In the genomic region with DNA sequence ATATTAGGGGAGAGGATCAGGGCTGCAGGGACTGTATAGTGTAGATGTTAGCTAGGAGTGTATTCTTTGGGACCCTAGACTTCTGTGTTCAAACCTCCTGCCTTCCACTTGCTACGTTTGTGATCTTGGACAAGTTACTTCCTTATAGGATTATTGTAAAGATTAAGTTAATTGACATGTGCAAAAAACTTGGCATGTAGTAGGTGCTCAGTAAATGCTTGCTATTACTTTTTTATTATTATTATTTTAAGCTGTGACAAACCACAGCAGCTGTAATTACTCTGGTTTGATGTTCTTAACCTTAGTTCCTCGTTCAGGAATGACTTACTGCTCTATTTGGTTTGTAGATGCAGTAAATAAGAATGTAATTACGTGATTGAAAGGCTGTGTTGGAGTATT, we compare ENCODE assay signal across 20 cellular contexts. TPM values are rescaled to one million over a fixed set of nuclear protein-coding genes. Genes with fewer than 3 reads are reported as not detected.
DNase-seq lines count a peak whose midpoint lies in the region; ATAC-seq and TF ChIP-seq lines count a peak whose summit lies in the region.
"Had no signal": no experiment of that assay in that cellular context is flagged by ENCODE, and none has a peak within 500 bp of the region (broad histone marks: within the 10 kb centered on the region; RNA-seq: fewer than 3 reads in every experiment).

No MANE protein-coding gene starts in this region.

- POLR2A ChIA-PET in MCF 10A (lab: Yijun Ruan, JAX): interaction anchor here (0.5 to 1.0 kb wide), 2 partner anchors 10 to 35 kb away, joined by 3 read pairs; no protein-coding TSS in a partner anchor
- POLR2A ChIA-PET in Caco-2 (lab: Charles Lee): no interaction called here

- ATAC-seq in stimulated activated memory B cell treated with anti-CD40 and anti-IgM and Interleukin-4, amounts not matched to agents 10 μg/mL and 1 μg/mL and 100 μg/mL, for 72 hours: no peak
- ATAC-seq in activated CD8-positive, alpha-beta memory T cell treated with anti-CD3 and anti-CD28 coated beads, Interleukin-2, amount 10 ng/mL, durations not matched to agents 7 days and 5 days: no peak
- no peak for ATAC-seq in GM18502 (IDR thresholded peaks at IDR 0.05; ENCODE audit: poor library complexity, unreplicated experiment)
- ATAC-seq: A549, GM23338 had no signal

- H3K4me3 Mint-ChIP-seq in MCF 10A (ENCODE audit: unreplicated experiment): peak overlapping the region; percentile 82
- H3K4me3 Mint-ChIP-seq in stimulated activated memory B cell treated with anti-CD40 and anti-IgM and Interleukin-4, amounts not matched to agents 10 μg/mL and 1 μg/mL and 100 μg/mL, for 72 hours: peak overlapping the region; percentile 98
- H3K4me3 Mint-ChIP-seq in activated CD8-positive, alpha-beta memory T cell treated with anti-CD3 and anti-CD28 coated beads, Interleukin-2, amount 10 ng/mL, durations not matched to agents 7 days and 5 days: no peak overlapping the region
- H3K4me3 Mint-ChIP-seq in Caco-2 (ENCODE audit: unreplicated experiment): no peak overlapping the region
- H3K4me3 Mint-ChIP-seq: endodermal cell, GM23338 had no signal

- dilution Hi-C loops in mammary epithelial cell (cut with HindIII; ENCODE audit: low sequenced_read_pairs): no loop called here

- no peaks in the 10 kb centered on the region for H3K9me2 ChIP-seq in MM.1S (replicated peaks; ENCODE audit: insufficient read depth, low read length)

- H3K27me3 ChIP-seq in mammary epithelial cell (ENCODE audit: insufficient read depth, low read length) (no peaks in the 10 kb centered on the region), MM.1S (replicated peaks; ENCODE audit: insufficient read depth, low read length) (no peaks in the 10 kb centered on the region), Caco-2 (replicated peaks; ENCODE audit: control insufficient read depth, insufficient read depth, low read length) (no peaks in the 10 kb centered on the region)

- H2AFZ ChIP-seq in mammary epithelial cell (ENCODE audit: low read depth, low read length) (no peak overlapping the region), MM.1S (ENCODE audit: low read length) (no peak overlapping the region)
- H2AFZ ChIP-seq: GM23338 had no signal

- TF ChIP-seq CTCF in MCF 10A (IDR thresholded peaks at IDR 0.05; ENCODE audit: unreplicated experiment) (no peak), mammary epithelial cell (conservative IDR thresholded peaks at IDR 0.05 in 1 of 2, IDR thresholded peaks at IDR 0.05 in 1 of 2; ENCODE audit: extremely low read depth in 1 of 2, insufficient read depth in 1 of 2, low read depth in 1 of 2, low read length in 2 of 2) (no peak), MM.1S (IDR thresholded peaks at IDR 0.05; ENCODE audit: low read length) (no peak), fibroblast of villous mesenchyme (IDR thresholded peaks at IDR 0.05; ENCODE audit: insufficient read depth, low read depth, low read length) (no peak), Caco-2 (IDR thresholded peaks at IDR 0.05; ENCODE audit: insufficient read depth in 1 of 2, low read depth in 1 of 2, low read length in 1 of 2, severe bottlenecking in 1 of 2, unreplicated experiment in 1 of 2) (no peak)

- intact Hi-C loops in MCF 10A (cut with micrococcal nuclease) (loop anchor here (5.0 kb wide), 1 partner anchor 123 kb away; a partner anchor contains a TSS), mammary epithelial cell (cut with micrococcal nuclease) (loop anchor here (10.0 kb wide), 1 partner anchor 1260 kb away; no protein-coding TSS in a partner anchor), Caco-2 (cut with micrococcal nuclease; ENCODE audit: unreplicated experiment) (no loop called here)

- H3K9ac ChIP-seq in mammary epithelial cell (ENCODE audit: insufficient read depth, low read length): no peak overlapping the region
- H3K9ac ChIP-seq in MM.1S (ENCODE audit: low read length): peak overlapping the region; percentile 59

- H3K4me1 Mint-ChIP-seq in MCF 10A (ENCODE audit: insufficient read depth, unreplicated experiment) (peaks cover 24% of the 10 kb centered on the region), Caco-2 (ENCODE audit: low read depth, unreplicated experiment) (peaks cover 21% of the 10 kb centered on the region)
- peaks cover 65% of the 10 kb centered on the region for H3K4me1 Mint-ChIP-seq in stimulated activated memory B cell treated with anti-CD40 and anti-IgM and Interleukin-4, amounts not matched to agents 10 μg/mL and 1 μg/mL and 100 μg/mL, for 72 hours
- peaks cover 38% of the 10 kb centered on the region for H3K4me1 Mint-ChIP-seq in activated CD8-positive, alpha-beta memory T cell treated with anti-CD3 and anti-CD28 coated beads, Interleukin-2, amount 10 ng/mL, durations not matched to agents 7 days and 5 days

- H3K79me2 ChIP-seq in mammary epithelial cell (ENCODE audit: insufficient read depth, low read length) (peaks cover 77% of the 10 kb centered on the region), MM.1S (ENCODE audit: low read length) (peaks cover 79% of the 10 kb centered on the region)

- H3K9me3 ChIP-seq in mammary epithelial cell (replicated peaks; ENCODE audit: insufficient read depth, low read length) (no peaks in the 10 kb centered on the region), MM.1S (replicated peaks; ENCODE audit: insufficient read depth, low read length) (no peaks in the 10 kb centered on the region), Caco-2 (no peaks in the 10 kb centered on the region)
- H3K9me3 ChIP-seq: A549 had no signal

- H3K9me3 Mint-ChIP-seq in MCF 10A (ENCODE audit: unreplicated experiment) (no peaks in the 10 kb centered on the region), Caco-2 (ENCODE audit: unreplicated experiment) (no peaks in the 10 kb centered on the region)
- no peaks in the 10 kb centered on the region for H3K9me3 Mint-ChIP-seq in stimulated activated memory B cell treated with anti-CD40 and anti-IgM and Interleukin-4, amounts not matched to agents 10 μg/mL and 1 μg/mL and 100 μg/mL, for 72 hours
- H3K9me3 Mint-ChIP-seq in activated CD8-positive, alpha-beta memory T cell treated with anti-CD3 and anti-CD28 coated beads, Interleukin-2, amount 10 ng/mL, durations not matched to agents 7 days and 5 days (ENCODE audit: low read depth): no peaks in the 10 kb centered on the region
- H3K9me3 Mint-ChIP-seq: CD4-positive, alpha-beta memory T cell; endodermal cell; GM23338 had no signal

- H3K4me1 ChIP-seq in mammary epithelial cell (ENCODE audit: insufficient read depth, low read length) (peaks cover 15% of the 10 kb centered on the region), MM.1S (ENCODE audit: low read length) (peaks cover 35% of the 10 kb centered on the region), Caco-2 (peaks cover 21% of the 10 kb centered on the region)

- BruUV-seq in MCF 10A (replicated peaks; lab: Mats Ljungman, UMichigan) (no TSS peak), mammary epithelial cell (replicated peaks; lab: Mats Ljungman, UMichigan) (no TSS peak), Caco-2 (replicated peaks; lab: Mats Ljungman, UMichigan) (no TSS peak)

- CTCF ChIA-PET in MCF 10A (lab: Yijun Ruan, JAX) (interaction anchor here (1.4 kb wide), 1 partner anchor 267 kb away, joined by 4 read pairs; no protein-coding TSS in a partner anchor), mammary epithelial cell (lab: Charles Lee; ENCODE audit: low non-redundant PET) (no interaction called here), Caco-2 (lab: Charles Lee) (interaction anchor here (0.7 kb wide), 1 partner anchor 492 kb away, joined by 4 read pairs; no protein-coding TSS in a partner anchor)
- CTCF ChIA-PET in activated CD8-positive, alpha-beta memory T cell treated with anti-CD3 and anti-CD28 coated beads, Interleukin-2, amount 10 ng/mL, durations not matched to agents 7 days and 5 days (lab: Charles Lee): no interaction called here

- WGBS in mammary epithelial cell (ENCODE audit: low coverage, missing lambda C conversion rate): 40% methylated on average over 3 of the region's 3 CpGs

- in situ Hi-C loops in mammary epithelial cell (cut with MboI; ENCODE audit: low sequenced_read_pairs in 2 of 2): no loop called here

- H3K4me2 ChIP-seq in mammary epithelial cell (ENCODE audit: insufficient read depth, low read depth, low read length) (no peak overlapping the region), MM.1S (ENCODE audit: low read depth, low read length) (peak overlapping the region; percentile 84)
- H3K4me2 ChIP-seq: A549, GM23338 had no signal

- no peak overlapping the region for H3K27ac ChIP-seq in mammary epithelial cell (ENCODE audit: insufficient read depth, low read depth, low read length)
- peak overlapping the region; percentile 83; the same call in 1 of the 2 replicates for H3K27ac ChIP-seq in MM.1S (ENCODE audit: low read length)
- H3K27ac ChIP-seq: A549 had no signal

- DNase-seq in MCF 10A (ENCODE audit: unreplicated experiment): no peak
- DNase-seq in mammary epithelial cell: no peak
- no peak for DNase-seq in MM.1S
- DNase-seq in fibroblast of villous mesenchyme (ENCODE audit: low read depth): no peak
- DNase-seq in activated CD8-positive, alpha-beta memory T cell treated with anti-CD3 and anti-CD28 coated beads, Interleukin-2, amount 10 ng/mL, durations not matched to agents 7 days and 5 days: no peak
- no peak for DNase-seq in Caco-2
- DNase-seq: activated CD4-positive, alpha-beta T cell treated with anti-CD3 and anti-CD28 coated beads, Interleukin-2, amount 50 U/mL, for 4 hours; activated T-cell treated with anti-CD3 and anti-CD28 coated beads, Interleukin-2, amount 50 U/mL, for 48 hours; caudate nucleus; CD4-positive, alpha-beta memory T cell; DND-41; endodermal cell; NCI-H2081 treated with DMSO at 0.1 percent for 48 hours; NCI-H524; SW 1271 had no signal

- H3F3A ChIP-seq in MM.1S (ENCODE audit: insufficient read depth, low read length): peaks cover 37% of the 10 kb centered on the region

- no peak overlapping the region for H3K4me3 ChIP-seq in mammary epithelial cell (replicated peaks in 1 of 3; ENCODE audit: insufficient read depth in 1 of 3, low read depth in 2 of 3, low read length in 3 of 3)
- peak overlapping the region; percentile 58 for H3K4me3 ChIP-seq in MM.1S (ENCODE audit: low read length)
- H3K4me3 ChIP-seq in fibroblast of villous mesenchyme (ENCODE audit: low read depth, low read length): peak overlapping the region; percentile 34
- no peak overlapping the region for H3K4me3 ChIP-seq in Caco-2 (ENCODE audit: low read depth, low read length)
- H3K4me3 ChIP-seq: A549, GM23338 had no signal

- H3K27me3 Mint-ChIP-seq in MCF 10A (ENCODE audit: insufficient read depth, unreplicated experiment): no peaks in the 10 kb centered on the region
- H3K27me3 Mint-ChIP-seq in stimulated activated memory B cell treated with anti-CD40 and anti-IgM and Interleukin-4, amounts not matched to agents 10 μg/mL and 1 μg/mL and 100 μg/mL, for 72 hours: no peaks in the 10 kb centered on the region
- H3K27me3 Mint-ChIP-seq in activated CD8-positive, alpha-beta memory T cell treated with anti-CD3 and anti-CD28 coated beads, Interleukin-2, amount 10 ng/mL, durations not matched to agents 7 days and 5 days: no peaks in the 10 kb centered on the region
- H3K27me3 Mint-ChIP-seq in Caco-2 (ENCODE audit: insufficient read depth, unreplicated experiment): no peaks in the 10 kb centered on the region
- H3K27me3 Mint-ChIP-seq: CD4-positive, alpha-beta memory T cell; progenitor cell of endocrine pancreas had no signal

- no peak overlapping the region for H3K27ac Mint-ChIP-seq in MCF 10A (ENCODE audit: low read depth, unreplicated experiment)
- peak overlapping the region; percentile 92 for H3K27ac Mint-ChIP-seq in stimulated activated memory B cell treated with anti-CD40 and anti-IgM and Interleukin-4, amounts not matched to agents 10 μg/mL and 1 μg/mL and 100 μg/mL, for 72 hours
- H3K27ac Mint-ChIP-seq in activated CD8-positive, alpha-beta memory T cell treated with anti-CD3 and anti-CD28 coated beads, Interleukin-2, amount 10 ng/mL, durations not matched to agents 7 days and 5 days: no peak overlapping the region
- no peak overlapping the region for H3K27ac Mint-ChIP-seq in Caco-2 (ENCODE audit: unreplicated experiment)
- H3K27ac Mint-ChIP-seq: endodermal cell, GM23338, progenitor cell of endocrine pancreas had no signal

- no peaks in the 10 kb centered on the region for H3K36me3 ChIP-seq in mammary epithelial cell (ENCODE audit: insufficient read depth, low read length)
- H3K36me3 ChIP-seq in MM.1S (replicated peaks; ENCODE audit: insufficient read depth, low read length): no peaks in the 10 kb centered on the region
- H3K36me3 ChIP-seq in Caco-2 (ENCODE audit: control insufficient read depth, insufficient read depth, low read length): no peaks in the 10 kb centered on the region

- no peaks in the 10 kb centered on the region for H4K20me1 ChIP-seq in mammary epithelial cell (ENCODE audit: insufficient read depth, low read length)
- H4K20me1 ChIP-seq in MM.1S (ENCODE audit: insufficient read depth, low read length): peaks cover 23% of the 10 kb centered on the region

- H3K36me3 Mint-ChIP-seq in MCF 10A (ENCODE audit: insufficient read depth, unreplicated experiment) (no peaks in the 10 kb centered on the region), Caco-2 (ENCODE audit: insufficient read depth, unreplicated experiment) (peaks cover 9% of the 10 kb centered on the region)
- H3K36me3 Mint-ChIP-seq in stimulated activated memory B cell treated with anti-CD40 and anti-IgM and Interleukin-4, amounts not matched to agents 10 μg/mL and 1 μg/mL and 100 μg/mL, for 72 hours: peaks cover 12% of the 10 kb centered on the region
- H3K36me3 Mint-ChIP-seq in activated CD8-positive, alpha-beta memory T cell treated with anti-CD3 and anti-CD28 coated beads, Interleukin-2, amount 10 ng/mL, durations not matched to agents 7 days and 5 days: peaks cover 4% of the 10 kb centered on the region

RNA-seq across cellular contexts. Expression of a gene that starts 3.2 kb away (rescaled TPM):
- total RNA-seq in MCF 10A (2022) (30.3 and 33.5 TPM in 2 replicates), mammary epithelial cell (10 to 100 TPM; 27.7 to 36.0 TPM), fibroblast of villous mesenchyme (41.9 and 47.5 TPM in 2 replicates), Caco-2 (2022) (78.8 and 83.2 TPM in 2 replicates)
- 10.4 TPM for polyA plus RNA-seq in mammary epithelial cell
- polyA minus RNA-seq in mammary epithelial cell: 48.7 TPM
- 10 to 100 TPM; 19.0 to 23.7 TPM for total RNA-seq in activated CD8-positive, alpha-beta memory T cell treated with anti-CD3 and anti-CD28 coated beads, Interleukin-2, amount 10 ng/mL, durations not matched to agents 7 days and 5 days

Comparison
In these comparisons a context has a peak if more than half of its experiments do, and no peak if none do; other contexts are left out.
1. CTCF ChIA-PET loops: an anchor here in MCF 10A (1.4 kb wide) and Caco-2 (0.7 kb wide); none called in mammary epithelial cell and activated CD8-positive, alpha-beta memory T cell treated with anti-CD3 and anti-CD28 coated beads, Interleukin-2, amount 10 ng/mL, durations not matched to agents 7 days and 5 days.
2. H3K4me3 Mint-ChIP-seq: peak in MCF 10A (single experiment) and stimulated activated memory B cell treated with anti-CD40 and anti-IgM and Interleukin-4, amounts not matched to agents 10 μg/mL and 1 μg/mL and 100 μg/mL, for 72 hours (single experiment); none in activated CD8-positive, alpha-beta memory T cell treated with anti-CD3 and anti-CD28 coated beads, Interleukin-2, amount 10 ng/mL, durations not matched to agents 7 days and 5 days (single experiment) and Caco-2 (single experiment).
3. H3K4me3 ChIP-seq: peak in MM.1S (single experiment) and fibroblast of villous mesenchyme (single experiment); none in mammary epithelial cell (0 of 3) and Caco-2 (single experiment).